ENCODE assay signal across 4 cellular contexts in the genomic region with DNA sequence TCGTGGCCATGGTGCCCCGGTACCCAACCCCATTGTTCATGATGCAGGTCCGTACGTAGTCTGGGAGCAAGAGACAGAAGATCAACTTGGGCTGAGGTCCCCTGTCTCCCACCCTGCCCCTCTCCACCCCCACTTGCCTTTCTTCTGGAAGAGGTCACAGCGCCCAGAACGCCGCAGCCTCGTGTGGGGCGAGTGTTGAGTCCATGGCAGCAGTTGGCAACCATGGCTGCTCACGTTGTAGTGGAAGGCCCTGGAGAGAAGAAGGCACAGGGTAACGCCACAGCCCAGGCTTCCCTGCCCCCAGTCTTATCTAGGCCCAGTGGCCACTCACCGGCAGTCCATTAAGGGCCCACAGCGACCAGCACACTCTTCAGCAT. TPM values are rescaled to one million over a fixed set of nuclear protein-coding genes. Genes with fewer than 3 reads are reported as not detected.
"Had no signal": no experiment of that assay in that cellular context is flagged by ENCODE, and none has a peak within 500 bp of the region (broad histone marks: within the 10 kb centered on the region; RNA-seq: fewer than 3 reads in every experiment).

No MANE protein-coding gene starts in this region.

RNA-seq across cellular contexts. Expression of a gene that starts 32.1 kb away (rescaled TPM):
- total RNA-seq: dermis microvascular lymphatic vessel endothelial cell, kidney, left ventricle myocardium superior, urinary bladder had no signal
